Comparison of ENCODE assay signal across 18 cellular contexts in the genomic region with DNA sequence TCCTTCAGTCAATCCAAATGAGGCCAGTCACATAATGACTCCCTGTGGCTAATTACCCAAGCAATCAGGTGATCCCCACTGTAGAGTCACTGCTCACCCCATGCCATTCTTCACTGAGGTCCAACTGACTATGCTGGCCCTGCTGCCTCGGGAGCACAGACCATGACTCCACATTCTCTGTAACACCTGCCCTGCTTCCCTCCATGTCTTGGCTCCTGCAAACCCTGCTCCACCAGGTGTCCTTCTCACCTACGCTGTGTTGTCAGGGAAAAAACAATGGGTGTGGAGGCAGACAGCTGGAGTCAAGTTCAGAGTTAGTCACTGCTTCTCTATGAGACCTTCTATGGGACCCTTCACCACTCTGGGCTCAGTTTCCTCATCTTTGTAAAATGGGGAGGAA. TPM values are rescaled to one million over a fixed set of nuclear protein-coding genes. Genes with fewer than 3 reads are reported as not detected.
A peak's percentile ranks its signal among the peaks of the same experiment; 100 is the strongest.
DNase-seq lines count a peak whose midpoint lies in the region; ATAC-seq, FAIRE-seq and TF ChIP-seq lines count a peak whose summit lies in the region.
"Had no signal": no experiment of that assay in that cellular context is flagged by ENCODE, and none has a peak within 500 bp of the region (broad histone marks: within the 10 kb centered on the region; RNA-seq: fewer than 3 reads in every experiment).

No MANE protein-coding gene starts in this region.

- H3K9me3 ChIP-seq in RWPE2 (ENCODE audit: severe bottlenecking) (no peaks in the 10 kb centered on the region), HepG2 (ENCODE audit: low read length) (no peaks in the 10 kb centered on the region)
- H3K9me3 ChIP-seq in naive thymus-derived CD4-positive, alpha-beta T cell (ENCODE audit: control insufficient read depth in 2 of 3, low read length in 3 of 3), result no peaks in the 10 kb centered on the region
- H3K9me3 ChIP-seq: MG63 had no signal

- no peaks in the 10 kb centered on the region for H3K9me3 Mint-ChIP-seq in naive thymus-derived CD4-positive, alpha-beta T cell

- 0 out of 3 replicates have a peak, but pooled peaks have one; percentile 12 for ATAC-seq in RWPE2 (ENCODE audit: low read depth)
- no peak; the same call in 2 of the 3 replicates for ATAC-seq in HepG2
- ATAC-seq in GM19324 (IDR thresholded peaks at IDR 0.05; ENCODE audit: low FRiP score, unreplicated experiment), result no peak
- no peak for ATAC-seq in naive thymus-derived CD4-positive, alpha-beta T cell
- ATAC-seq: PC-3 had no signal

- H3K36me3 ChIP-seq in RWPE2 (ENCODE audit: low read depth), result no peaks in the 10 kb centered on the region
- no peaks in the 10 kb centered on the region for H3K36me3 ChIP-seq in HepG2 (replicated peaks in 1 of 2; ENCODE audit: control insufficient read depth in 1 of 2, insufficient read depth in 2 of 2, low read length in 2 of 2)
- H3K36me3 ChIP-seq in naive thymus-derived CD4-positive, alpha-beta T cell (ENCODE audit: control insufficient read depth in 2 of 3, insufficient read depth in 3 of 3, low read length in 3 of 3), result no peaks in the 10 kb centered on the region
- H3K36me3 ChIP-seq: MG63 had no signal

- DNase-seq in COLO668 (lab: John Stamatoyannopoulos, UW; ENCODE audit: unreplicated experiment), result peak; percentile 48
- DNase-seq in HTR-8/SVneo (ENCODE audit: insufficient read length, low spot score), result no peak
- DNase-seq in RWPE2 (ENCODE audit: low spot score), result no peak
- no peak for DNase-seq in HepG2 (ENCODE audit: low spot score)
- DNase-seq in activated CD4-positive, alpha-beta T cell treated with anti-CD3 and anti-CD28 coated beads for 4 hours, result no peak
- DNase-seq in glomerular visceral epithelial cell (ENCODE audit: extremely low spot score), result no peak
- DNase-seq in naive thymus-derived CD4-positive, alpha-beta T cell, result no peak
- DNase-seq: COR-L47, EL, H7, MG63, NCI-H1105, NCI-H187, NCI-H2227 treated with DMSO at 0.1 percent for 48 hours, PC-3, T-helper 1 cell had no signal

- H3K27me3 ChIP-seq in RWPE2 (ENCODE audit: insufficient read depth, poor library complexity, severe bottlenecking), result no peaks in the 10 kb centered on the region
- H3K27me3 ChIP-seq in HepG2 (ENCODE audit: control insufficient read depth in 1 of 2, insufficient read depth in 2 of 2, low read length in 2 of 2), result no peaks in the 10 kb centered on the region; a peak in 1 of 5 replicates
- no peaks in the 10 kb centered on the region for H3K27me3 ChIP-seq in naive thymus-derived CD4-positive, alpha-beta T cell (ENCODE audit: control insufficient read depth in 2 of 2, insufficient read depth in 2 of 2, low read length in 2 of 2)
- H3K27me3 ChIP-seq: MG63 had no signal

- no peak overlapping the region for H2AFZ ChIP-seq in HepG2 (ENCODE audit: low read length)

- intact Hi-C loops in HepG2 (cut with micrococcal nuclease; ENCODE audit: unreplicated experiment), result loop anchor here (10.0 kb wide), 1 partner anchor 77 kb away; no protein-coding TSS in a partner anchor
- intact Hi-C loops in naive thymus-derived CD4-positive, alpha-beta T cell (cut with micrococcal nuclease), result no loop called here

- FAIRE-seq in HTR-8/SVneo (lab: Jason Lieb, UNC) (peak; percentile 23), HepG2 (lab: Jason Lieb, UNC) (no peak)

- H3K4me2 ChIP-seq in HepG2 (ENCODE audit: low read depth, low read length), result no peak overlapping the region

- TF ChIP-seq EP300 in HepG2 (IDR thresholded peaks at IDR 0.05; ENCODE audit: low read depth in 2 of 2, low read length in 2 of 2) (no peak), HepG2 (CRISPR knock-in tag; IDR thresholded peaks at IDR 0.05; ENCODE audit: borderline replicate concordance) (no peak)

- no peak for TF ChIP-seq RAD21 in HepG2 (CRISPR knock-in tag; IDR thresholded peaks at IDR 0.05)

- no peaks in the 10 kb centered on the region for H3K79me2 ChIP-seq in HepG2 (ENCODE audit: insufficient read depth, low read length)

- in situ Hi-C loops in HepG2 (cut with HindIII; ENCODE audit: extremely low pct_ligation_motif_present, low pct_unique_long_range_greater_than_20kb), result no loop called here

- H3K4me1 ChIP-seq in RWPE2 (ENCODE audit: insufficient read depth, poor library complexity, severe bottlenecking), result no peaks in the 10 kb centered on the region
- H3K4me1 ChIP-seq in HepG2 (ENCODE audit: insufficient read depth, low read length), result peaks cover 21% of the 10 kb centered on the region
- H3K4me1 ChIP-seq in naive thymus-derived CD4-positive, alpha-beta T cell (ENCODE audit: control insufficient read depth in 2 of 2, insufficient read depth in 2 of 2, low read length in 2 of 2), result no peaks in the 10 kb centered on the region

- no peaks in the 10 kb centered on the region for H4K20me1 ChIP-seq in HepG2 (ENCODE audit: insufficient read depth, low read length)

- 19% methylated on average over 2 of the region's 2 CpGs for WGBS in HepG2 (ENCODE audit: low lambda C conversion rate)

- CTCF ChIA-PET in HepG2 (lab: Yijun Ruan, JAX; ENCODE audit: low intra/inter-chr PET ratio, low total read pairs), result no interaction called here
- CTCF ChIA-PET in naive thymus-derived CD4-positive, alpha-beta T cell (lab: Charles Lee), result interaction anchor here (0.8 kb wide), 1 partner anchor 18 kb away, joined by 3 read pairs; no protein-coding TSS in a partner anchor

- no peak overlapping the region for H3K9ac ChIP-seq in HepG2 (ENCODE audit: insufficient read depth, low read depth, low read length)

- TF ChIP-seq CTCF in RWPE2 (IDR thresholded peaks at IDR 0.05; ENCODE audit: poor library complexity, severe bottlenecking), result no peak
- TF ChIP-seq CTCF in HepG2 (CRISPR knock-in tag; IDR thresholded peaks at IDR 0.05), result peak; percentile 17; the same call in 1 of the 2 replicates

- no peaks in the 10 kb centered on the region for H3K36me3 Mint-ChIP-seq in naive thymus-derived CD4-positive, alpha-beta T cell

- peak overlapping the region in 1 of 9 donors; percentile 32 for H3K27ac Mint-ChIP-seq in naive thymus-derived CD4-positive, alpha-beta T cell

- no peak overlapping the region for H3K4me3 ChIP-seq in RWPE2 (ENCODE audit: severe bottlenecking)
- H3K4me3 ChIP-seq in HepG2 (replicated peaks in 1 of 3; ENCODE audit: insufficient read depth in 1 of 3, low read depth in 2 of 3, low read length in 3 of 3), result no peak overlapping the region
- H3K4me3 ChIP-seq in naive thymus-derived CD4-positive, alpha-beta T cell (ENCODE audit: low read length), result no peak overlapping the region
- H3K4me3 ChIP-seq: MG63 had no signal

- H3K4me3 Mint-ChIP-seq in naive thymus-derived CD4-positive, alpha-beta T cell, result no peak overlapping the region

- peaks cover 0 to 17% (median 0%) of the 10 kb centered on the region in 5 donors for H3K27me3 Mint-ChIP-seq in naive thymus-derived CD4-positive, alpha-beta T cell

- BruUV-seq in HepG2 (replicated peaks; lab: Mats Ljungman, UMichigan), result no TSS peak

- H3K4me1 Mint-ChIP-seq in naive thymus-derived CD4-positive, alpha-beta T cell, result peaks cover 2 to 14% (median 9%) of the 10 kb centered on the region in 7 donors

- POLR2A ChIA-PET in HepG2 (lab: Yijun Ruan, JAX), result interaction anchor here (0.5 kb wide), 1 partner anchor 1067 kb away, joined by 3 read pairs; no protein-coding TSS in a partner anchor
- POLR2A ChIA-PET in naive thymus-derived CD4-positive, alpha-beta T cell (lab: Charles Lee), result no interaction called here

- TF ChIP-seq POLR2A in HepG2 (IDR thresholded peaks at IDR 0.05; ENCODE audit: insufficient read depth in 1 of 2, low read depth in 2 of 2, low read length in 2 of 2), result no peak

- H3K27ac ChIP-seq in RWPE2 (ENCODE audit: poor library complexity, severe bottlenecking), result no peak overlapping the region
- H3K27ac ChIP-seq in HepG2 (ENCODE audit: extremely low read length, insufficient read depth, low read length), result no peak overlapping the region
- H3K27ac ChIP-seq in naive thymus-derived CD4-positive, alpha-beta T cell (ENCODE audit: low read depth, low read length), result no peak overlapping the region
- H3K27ac ChIP-seq: C4-2B had no signal

TF ChIP-seq in HepG2, 621 proteins besides CTCF, POLR2A, EP300 and RAD21 (continues in another document):
- TF ChIP-seq, protein P1, sequence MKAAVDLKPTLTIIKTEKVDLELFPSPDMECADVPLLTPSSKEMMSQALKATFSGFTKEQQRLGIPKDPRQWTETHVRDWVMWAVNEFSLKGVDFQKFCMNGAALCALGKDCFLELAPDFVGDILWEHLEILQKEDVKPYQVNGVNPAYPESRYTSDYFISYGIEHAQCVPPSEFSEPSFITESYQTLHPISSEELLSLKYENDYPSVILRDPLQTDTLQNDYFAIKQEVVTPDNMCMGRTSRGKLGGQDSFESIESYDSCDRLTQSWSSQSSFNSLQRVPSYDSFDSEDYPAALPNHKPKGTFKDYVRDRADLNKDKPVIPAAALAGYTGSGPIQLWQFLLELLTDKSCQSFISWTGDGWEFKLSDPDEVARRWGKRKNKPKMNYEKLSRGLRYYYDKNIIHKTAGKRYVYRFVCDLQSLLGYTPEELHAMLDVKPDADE (CRISPR knock-in tag; IDR thresholded peaks at IDR 0.05), result no peak
- TF ChIP-seq HOXA7 (CRISPR knock-in tag; IDR thresholded peaks at IDR 0.05), result no peak

RNA-seq across cellular contexts. Expression of a gene that starts 6.1 kb away (rescaled TPM):
- 12.8 and 15.6 TPM in 2 replicates for total RNA-seq in HepG2 (2016; rRNA removed; fragmentation: Illumina TruSeq; extraction: Trizol)
- total RNA-seq in HepG2 (2016; cell fraction: cytosol; rRNA removed; fragmentation: Illumina TruSeq; extraction: Trizol; ENCODE audit: low read depth), result 8.9 and 9.3 TPM in 2 replicates
- total RNA-seq in HepG2 (2016; cell fraction: insoluble cytoplasmic fraction; rRNA removed; fragmentation: Illumina TruSeq; extraction: Trizol), result 14.5 and 15.1 TPM in 2 replicates
- 10.0 and 10.3 TPM in 2 replicates for total RNA-seq in HepG2 (2016; cell fraction: membrane; rRNA removed; fragmentation: Illumina TruSeq; extraction: Trizol)
- total RNA-seq in HepG2 (2016; cell fraction: nucleus; rRNA removed; fragmentation: Illumina TruSeq; extraction: Trizol), result 9.9 and 12.6 TPM in 2 replicates
- polyA plus RNA-seq in HepG2 (2011; rRNA removed), result 3.8 and 4.0 TPM in 2 replicates
- 2.9 and 3.8 TPM in 2 replicates for polyA plus RNA-seq in HepG2 (2011; cell fraction: cytosol; rRNA removed)
- polyA plus RNA-seq in HepG2 (2011; cell fraction: nucleus; rRNA removed), result 3.1 and 5.0 TPM in 2 replicates
- 3.3 TPM in 2 replicates for polyA plus RNA-seq in HepG2 (2012)
- 1.5 TPM in 2 replicates for polyA plus RNA-seq in HepG2 (2016; cell fraction: cytosol; fragmentation: Illumina TruSeq; extraction: Trizol; ENCODE audit: low read depth)
- polyA plus RNA-seq in HepG2 (2016; cell fraction: insoluble cytoplasmic fraction; fragmentation: Illumina TruSeq; extraction: Trizol; ENCODE audit: low read depth), result 9.8 and 11.0 TPM in 2 replicates
- 4.1 and 4.6 TPM in 2 replicates for polyA plus RNA-seq in HepG2 (2016; cell fraction: membrane; fragmentation: Illumina TruSeq; extraction: Trizol; ENCODE audit: low read depth)
- polyA plus RNA-seq in HepG2 (2016; cell fraction: nucleus; fragmentation: Illumina TruSeq; extraction: Trizol; ENCODE audit: insufficient read depth, low read depth), result 9.0 and 10.5 TPM in 2 replicates
- 13.9 and 50.6 TPM in 2 replicates for polyA minus RNA-seq in HepG2 (2011; rRNA and poly(A)+ RNA removed; ENCODE audit: low replicate concordance)
- 5.8 and 10.0 TPM in 2 replicates for polyA minus RNA-seq in HepG2 (2011; cell fraction: cytosol; rRNA and poly(A)+ RNA removed)
- polyA minus RNA-seq in HepG2 (2011; cell fraction: nucleus; rRNA and poly(A)+ RNA removed), result 13.1 and 13.9 TPM in 2 replicates
- 10 to 100 TPM; 28.4 to 47.1 (median 39.0) TPM for total RNA-seq in naive thymus-derived CD4-positive, alpha-beta T cell
- polyA plus RNA-seq in naive thymus-derived CD4-positive, alpha-beta T cell, result 10 to 100 TPM in 1 of 2 donors, 1 to 10 TPM in 1; 9.9 to 25.3 TPM
